Comparison of ENCODE assay signal across 9 cellular contexts in the genomic region with DNA sequence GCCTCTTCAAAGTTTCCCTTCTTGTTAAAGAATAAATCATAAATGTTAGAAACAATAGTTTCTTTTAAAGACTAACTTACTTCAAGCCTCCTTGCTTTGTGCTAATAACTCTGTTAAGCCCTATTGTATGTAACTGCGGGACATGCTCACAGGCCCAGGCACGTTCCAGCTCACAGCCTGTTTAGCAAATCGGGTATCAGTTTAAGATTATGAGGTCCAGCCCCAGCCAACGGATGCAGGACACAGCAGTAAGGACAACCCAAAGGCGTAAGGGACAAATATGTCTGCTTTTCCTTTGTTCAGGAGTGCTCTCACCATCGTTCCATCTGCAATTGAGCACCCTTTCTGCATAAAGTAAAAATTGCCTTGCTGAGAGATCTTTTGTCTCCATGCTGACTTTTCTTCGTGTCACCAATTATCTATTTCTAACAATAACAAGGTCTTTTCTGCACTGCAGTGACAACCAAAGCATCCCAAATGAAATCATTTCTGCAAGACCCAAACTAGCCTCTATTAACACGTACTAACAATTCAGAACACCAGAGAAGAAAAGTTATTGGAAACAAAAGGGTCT. TPM values are rescaled to one million over a fixed set of nuclear protein-coding genes. Genes with fewer than 3 reads are reported as not detected.
A peak's percentile ranks its signal among the peaks of the same experiment; 100 is the strongest.
DNase-seq lines count a peak whose midpoint lies in the region; ATAC-seq, FAIRE-seq and TF ChIP-seq lines count a peak whose summit lies in the region.
"Had no signal": no experiment of that assay in that cellular context is flagged by ENCODE, and none has a peak within 500 bp of the region (broad histone marks: within the 10 kb centered on the region; RNA-seq: fewer than 3 reads in every experiment).

No MANE protein-coding gene starts in this region.

- no peak for TF ChIP-seq POLR2A in esophagus muscularis mucosa (IDR thresholded peaks at IDR 0.05; ENCODE audit: low read depth)

- ATAC-seq in HG03280 (IDR thresholded peaks at IDR 0.05; ENCODE audit: unreplicated experiment) (no peak), HG03108 (IDR thresholded peaks at IDR 0.05; ENCODE audit: unreplicated experiment) (no peak)

- no peak for DNase-seq in GM19239 (ENCODE audit: insufficient read length, low spot score)
- no peak for DNase-seq in SK-N-MC (ENCODE audit: low read depth, low spot score)
- DNase-seq in esophagus muscularis mucosa (ENCODE audit: extremely low spot score): no peak
- no peak for DNase-seq in amniotic stem cell (lab: John Stamatoyannopoulos, UW)
- no peak for DNase-seq in RCC 7860 (ENCODE audit: low spot score)
- DNase-seq: NCI-H1436 treated with DMSO at 0.1 percent for 48 hours had no signal

- H3K9ac ChIP-seq in SK-N-MC (ENCODE audit: insufficient read length) (peak overlapping the region; percentile 95), rectal smooth muscle tissue (ENCODE audit: low read length) (no peak overlapping the region)

- no peak overlapping the region for H3K27ac ChIP-seq in SK-N-MC
- H3K27ac ChIP-seq in esophagus muscularis mucosa (replicated peaks in 1 of 4): no peak overlapping the region
- no peak overlapping the region for H3K27ac ChIP-seq in rectal smooth muscle tissue (ENCODE audit: low read depth, low read length)

- H3K9me3 ChIP-seq in SK-N-MC (ENCODE audit: low read depth, low read length): no peaks in the 10 kb centered on the region
- H3K9me3 ChIP-seq in esophagus muscularis mucosa: no peaks in the 10 kb centered on the region

- peaks cover 13% of the 10 kb centered on the region for H3K36me3 ChIP-seq in SK-N-MC (ENCODE audit: insufficient read depth, low read length)
- H3K36me3 ChIP-seq in esophagus muscularis mucosa: peaks cover 0 to 10% (median 4%) of the 10 kb centered on the region in 4 donors
- peaks cover 4% of the 10 kb centered on the region for H3K36me3 ChIP-seq in rectal smooth muscle tissue (ENCODE audit: control insufficient read depth, insufficient read depth, low read length)

- FAIRE-seq in GM19239 (lab: Jason Lieb, UNC) (peak; percentile 21), RCC 7860 (lab: Jason Lieb, UNC) (no peak)

- H3K27me3 ChIP-seq in esophagus muscularis mucosa (no peaks in the 10 kb centered on the region), rectal smooth muscle tissue (ENCODE audit: control insufficient read depth, insufficient read depth, low read length) (no peaks in the 10 kb centered on the region)

- intact Hi-C loops in esophagus muscularis mucosa (cut with DNase I): loop anchor here (1.0 to 5.0 kb wide), 2 partner anchors 66 to 183 kb away; no protein-coding TSS in a partner anchor

- H3K4me1 ChIP-seq in esophagus muscularis mucosa: peaks cover 25 to 36% (median 28%) of the 10 kb centered on the region in 4 donors
- peaks cover 14% of the 10 kb centered on the region for H3K4me1 ChIP-seq in rectal smooth muscle tissue (ENCODE audit: control insufficient read depth, insufficient read depth, low read length)

- H3K4me3 ChIP-seq in SK-N-MC (peak overlapping the region; percentile 88), esophagus muscularis mucosa (peak overlapping the region; percentile 64 to 93 (median 86)), rectal smooth muscle tissue (ENCODE audit: low read length) (peak overlapping the region; percentile 100)

- 90% methylated on average over 8 of the region's 8 CpGs for WGBS in esophagus muscularis mucosa

- no peak for TF ChIP-seq CTCF in esophagus muscularis mucosa (IDR thresholded peaks at IDR 0.05)

- no peak for TF ChIP-seq EP300 in esophagus muscularis mucosa (IDR thresholded peaks at IDR 0.05)

RNA-seq across cellular contexts. Expression of a gene that starts 1.4 kb away (rescaled TPM):
- total RNA-seq in esophagus muscularis mucosa: 1 to 10 TPM in 1 of 4 donors, under 1 TPM in 1, not detected in 2; 0.71 to 1.2 TPM

RNA-seq across cellular contexts. Expression of a gene that starts 1.7 kb away (rescaled TPM):
- 10 to 100 TPM in 2 of 4 donors, 1 to 10 TPM in 2; 9.4 to 17.9 (median 11.4) TPM for total RNA-seq in esophagus muscularis mucosa

RNA-seq across cellular contexts. Expression of a gene that starts 29.8 kb away (rescaled TPM):
- total RNA-seq in esophagus muscularis mucosa: 100 to 1,000 TPM in 3 of 4 donors, 10 to 100 TPM in 1; 91.1 to 147 (median 140) TPM

RNA-seq across cellular contexts. Expression of a gene that starts 54.6 kb away (rescaled TPM):
- total RNA-seq in esophagus muscularis mucosa: 10 to 100 TPM; 35.4 to 77.2 (median 66.2) TPM
